In the genomic region with DNA sequence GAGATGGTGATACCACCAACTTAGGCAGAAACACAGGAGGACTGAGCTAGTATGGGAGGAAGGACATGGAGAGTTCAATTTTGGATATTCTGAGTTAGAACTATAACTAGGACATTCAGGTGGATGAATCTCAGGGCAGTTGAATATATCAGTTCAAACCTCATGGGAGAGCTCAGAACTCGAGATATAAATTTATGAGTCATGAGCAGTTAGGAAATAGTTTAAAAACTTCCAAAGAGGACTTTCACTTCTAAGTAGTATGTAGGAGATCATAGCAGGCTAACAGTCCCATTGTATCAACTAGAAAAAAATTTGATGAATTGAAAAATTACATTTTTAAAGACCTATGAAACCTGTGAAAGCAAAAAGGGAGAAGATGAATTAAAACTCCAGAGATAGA, we compare ENCODE assay signal across 23 cellular contexts.
"Had no signal": no experiment of that assay in that cellular context is flagged by ENCODE, and none has a peak within 500 bp of the region (broad histone marks: within the 10 kb centered on the region; RNA-seq: fewer than 3 reads in every experiment).

No MANE protein-coding gene starts in this region.

- H3K4me3 ChIP-seq: colonic mucosa, coronary artery, dorsolateral prefrontal cortex, esophagus muscularis mucosa, esophagus squamous epithelium, gastrocnemius medialis, gastroesophageal sphincter, heart left ventricle had no signal

- DNase-seq: colonic mucosa; cortex of kidney; dermis blood vessel endothelial cell; dorsolateral prefrontal cortex; effector CD4-positive, alpha-beta T cell; effector CD8-positive, alpha-beta T cell; effector memory CD4-positive, alpha-beta T cell; effector memory CD8-positive, alpha-beta T cell; endodermal cell; erythroblast; esophagus squamous epithelium; foreskin fibroblast; foreskin keratinocyte; foreskin melanocyte; gastrocnemius medialis; glutamatergic neuron; head of caudate nucleus; heart left ventricle had no signal

- H3K27me3 ChIP-seq: colonic mucosa, esophagus muscularis mucosa, foreskin keratinocyte, gastrocnemius medialis, gastroesophageal sphincter had no signal

- H3K4me1 ChIP-seq: colonic mucosa, esophagus muscularis mucosa, esophagus squamous epithelium, foreskin keratinocyte, gastrocnemius medialis, gastroesophageal sphincter, heart left ventricle had no signal

- H3K9me3 ChIP-seq: colonic mucosa, esophagus muscularis mucosa, esophagus squamous epithelium, gastrocnemius medialis, gastroesophageal sphincter, heart left ventricle had no signal

- H3K27ac ChIP-seq: colonic mucosa, coronary artery, dorsolateral prefrontal cortex, epithelial cell of prostate, esophagus muscularis mucosa, esophagus squamous epithelium, foreskin keratinocyte, gastrocnemius medialis, gastroesophageal sphincter, heart left ventricle had no signal

- ATAC-seq: effector memory CD8-positive, alpha-beta T cell; esophagus mucosa; foreskin keratinocyte; gastrocnemius medialis; gastroesophageal sphincter; heart left ventricle had no signal

- H3K36me3 ChIP-seq: colonic mucosa, esophagus muscularis mucosa, esophagus squamous epithelium, gastrocnemius medialis, gastroesophageal sphincter, heart left ventricle had no signal
